In genomic region chr19:6216236-6216995, GRCh38 we compare ENCODE assay signal across 15 cellular contexts.
A peak's percentile ranks its signal among the peaks of the same experiment; 100 is the strongest.
DNase-seq lines count a peak whose midpoint lies in the region; ATAC-seq and TF ChIP-seq lines count a peak whose summit lies in the region.
"Had no signal": no experiment of that assay in that cellular context is flagged by ENCODE, and none has a peak within 500 bp of the region (broad histone marks: within the 10 kb centered on the region; RNA-seq: fewer than 3 reads in every experiment).

No MANE protein-coding gene starts in this region.

- H3K36me3 ChIP-seq in BE2C (peaks cover 58% of the 10 kb centered on the region), RWPE2 (ENCODE audit: low read depth) (peaks cover 10% of the 10 kb centered on the region; the same call in 1 of the 2 replicates), iPS-18a (ENCODE audit: control insufficient read depth, low read depth, low read length) (peaks cover 5% of the 10 kb centered on the region), osteoblast (ENCODE audit: insufficient read depth, low read length) (peaks cover 12% of the 10 kb centered on the region)

- peak; percentile 12 for DNase-seq in BE2C
- DNase-seq in RWPE2 (ENCODE audit: low spot score): peak; percentile 28
- peak; percentile 79 for DNase-seq in osteoblast (ENCODE audit: insufficient read length, low spot score, missing footprints)
- no peak for DNase-seq in activated CD4-positive, alpha-beta T cell treated with anti-CD3 and anti-CD28 coated beads, Interleukin-2, amount 50 U/mL, for 48 hours
- DNase-seq in globus pallidus (ENCODE audit: low spot score): no peak
- DNase-seq in COR-L47 (lab: John Stamatoyannopoulos, UW): no peak
- no peak for DNase-seq in HK-2 (ENCODE audit: unreplicated experiment)
- DNase-seq: activated CD4-positive, alpha-beta T cell treated with anti-CD3 and anti-CD28 coated beads for 1 hour; activated CD8-positive, alpha-beta memory T cell treated with anti-CD3 and anti-CD28 coated beads, Interleukin-2, amount 50 U/mL, for 48 hours; central memory CD4-positive, alpha-beta T cell; gastrocnemius medialis; GF-D8; MM.1S had no signal

- H3K27me3 ChIP-seq in BE2C (no peaks in the 10 kb centered on the region), RWPE2 (ENCODE audit: insufficient read depth, poor library complexity, severe bottlenecking) (no peaks in the 10 kb centered on the region), iPS-18a (ENCODE audit: control insufficient read depth, insufficient read depth, low read length) (no peaks in the 10 kb centered on the region), osteoblast (ENCODE audit: insufficient read depth, low read length) (no peaks in the 10 kb centered on the region)
- H3K27me3 ChIP-seq: gastrocnemius medialis had no signal

- H3K9me3 ChIP-seq in BE2C (no peaks in the 10 kb centered on the region), RWPE2 (ENCODE audit: severe bottlenecking) (no peaks in the 10 kb centered on the region), iPS-18a (ENCODE audit: control insufficient read depth, low read depth, low read length) (no peaks in the 10 kb centered on the region), osteoblast (ENCODE audit: low read depth, low read length) (no peaks in the 10 kb centered on the region)
- H3K9me3 ChIP-seq: gastrocnemius medialis, psoas muscle had no signal

- H4K20me1 ChIP-seq in osteoblast (ENCODE audit: insufficient read depth, low read length): peaks cover 32% of the 10 kb centered on the region

- ATAC-seq in RWPE2 (ENCODE audit: low read depth): no peak
- ATAC-seq: gastrocnemius medialis, psoas muscle had no signal

- TF ChIP-seq CTCF in BE2C (IDR thresholded peaks at IDR 0.05; ENCODE audit: low read depth, low read length): no peak
- TF ChIP-seq CTCF in RWPE2 (IDR thresholded peaks at IDR 0.05; ENCODE audit: poor library complexity, severe bottlenecking): no peak
- no peak for TF ChIP-seq CTCF in osteoblast (IDR thresholded peaks at IDR 0.05; ENCODE audit: extremely low read depth, low read depth, low read length)

- no peak overlapping the region for H3K4me2 ChIP-seq in osteoblast (ENCODE audit: insufficient read depth, low read length)

- no peak overlapping the region for H2AFZ ChIP-seq in osteoblast (ENCODE audit: low read length)

- H3K4me1 ChIP-seq in BE2C (peaks cover 34% of the 10 kb centered on the region), RWPE2 (ENCODE audit: insufficient read depth, poor library complexity, severe bottlenecking) (no peaks in the 10 kb centered on the region), iPS-18a (ENCODE audit: control insufficient read depth, low read depth, low read length) (peaks cover 7% of the 10 kb centered on the region), osteoblast (ENCODE audit: insufficient read depth, low read length) (peaks cover 14% of the 10 kb centered on the region)

- peak overlapping the region; percentile 65 for H3K9ac ChIP-seq in iPS-18a (ENCODE audit: low read length)

- H3K27ac ChIP-seq in RWPE2 (ENCODE audit: poor library complexity, severe bottlenecking) (no peak overlapping the region), iPS-18a (ENCODE audit: low read length) (peak overlapping the region; percentile 24), osteoblast (ENCODE audit: low read depth, low read length) (no peak overlapping the region)
- H3K27ac ChIP-seq: gastrocnemius medialis, psoas muscle had no signal

- H3K4me3 ChIP-seq in BE2C (ENCODE audit: low read depth, low read length) (no peak overlapping the region), RWPE2 (ENCODE audit: severe bottlenecking) (no peak overlapping the region), iPS-18a (ENCODE audit: low read length) (peak overlapping the region; percentile 5), osteoblast (ENCODE audit: insufficient read depth, low read length) (no peak overlapping the region)
- H3K4me3 ChIP-seq: gastrocnemius medialis, psoas muscle had no signal

- peaks cover 10% of the 10 kb centered on the region for H3K79me2 ChIP-seq in osteoblast (ENCODE audit: insufficient read depth, low read length)

Comparison
In these comparisons a context has a peak if more than half of its experiments do, and no peak if none do; other contexts are left out.
1. DNase-seq: peak in BE2C (single experiment), RWPE2 (single experiment) and osteoblast (single experiment); none in activated CD4-positive, alpha-beta T cell treated with anti-CD3 and anti-CD28 coated beads, Interleukin-2, amount 50 U/mL, for 48 hours (0 of 2), globus pallidus (single experiment), COR-L47 (single experiment) and HK-2 (single experiment).